ENCODE assay signal across 22 cellular contexts in the genomic region with DNA sequence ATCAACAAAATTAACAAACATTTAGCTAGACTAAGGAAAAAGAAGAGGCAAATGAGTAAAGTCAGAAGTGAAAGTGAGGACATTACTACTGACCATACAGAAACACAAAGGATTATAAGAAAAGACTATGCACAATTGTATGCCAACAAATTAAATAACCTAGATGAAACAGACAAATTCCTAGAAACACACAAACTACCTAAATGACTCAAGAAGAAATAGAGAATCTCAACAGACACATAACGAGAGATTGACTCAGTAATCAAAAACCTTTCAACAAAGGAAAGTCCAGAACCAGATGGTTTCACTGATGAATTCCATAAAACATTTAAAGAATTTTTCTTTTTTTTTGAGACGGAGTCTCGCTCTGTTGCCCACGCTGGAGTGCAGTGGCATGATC. TPM values are rescaled to one million over a fixed set of nuclear protein-coding genes. Genes with fewer than 3 reads are reported as not detected.
A peak's percentile ranks its signal among the peaks of the same experiment; 100 is the strongest.
DNase-seq lines count a peak whose midpoint lies in the region; ATAC-seq and TF ChIP-seq lines count a peak whose summit lies in the region.
"Had no signal": no experiment of that assay in that cellular context is flagged by ENCODE, and none has a peak within 500 bp of the region (broad histone marks: within the 10 kb centered on the region; RNA-seq: fewer than 3 reads in every experiment).

No MANE protein-coding gene starts in this region.

- no peaks in the 10 kb centered on the region for H4K20me1 ChIP-seq in GM23248 (ENCODE audit: insufficient read depth)

- no peak overlapping the region for H3K9ac ChIP-seq in GM23248
- H3K9ac ChIP-seq: KMS-11 had no signal

- H3F3A ChIP-seq in GM23248 (ENCODE audit: insufficient read depth) = peaks cover 10% of the 10 kb centered on the region; the same call in 1 of the 2 replicates

- no peak overlapping the region for H3K4me2 ChIP-seq in GM23248 (ENCODE audit: unreplicated experiment)
- H3K4me2 ChIP-seq: KMS-11 had no signal

- H3K9me3 Mint-ChIP-seq in activated CD8-positive, alpha-beta memory T cell treated with anti-CD3 and anti-CD28 coated beads, Interleukin-2, amount 10 ng/mL, durations not matched to agents 7 days and 5 days (ENCODE audit: low read depth) = peaks cover 4% of the 10 kb centered on the region
- H3K9me3 Mint-ChIP-seq in activated T-helper 17 cell treated with anti-CD3 and anti-CD28 coated beads, Interleukin-2, amount 50 U/mL, for 72 hours = peaks cover 10% of the 10 kb centered on the region
- H3K9me3 Mint-ChIP-seq in stimulated activated effector memory CD8-positive, alpha-beta T cell treated with anti-CD3 and anti-CD28 coated beads, Interleukin-12 subunit alpha, Interleukin-12 subunit beta, amount 100 ng/mL, for 72 hours = peaks cover 9% of the 10 kb centered on the region
- H3K9me3 Mint-ChIP-seq in progenitor cell of endocrine pancreas (ENCODE audit: low read depth) = peaks cover 15% of the 10 kb centered on the region

- no peak overlapping the region for H3K4me3 Mint-ChIP-seq in activated CD8-positive, alpha-beta memory T cell treated with anti-CD3 and anti-CD28 coated beads, Interleukin-2, amount 10 ng/mL, durations not matched to agents 7 days and 5 days
- peak overlapping the region; percentile 2 for H3K4me3 Mint-ChIP-seq in activated T-helper 17 cell treated with anti-CD3 and anti-CD28 coated beads, Interleukin-2, amount 50 U/mL, for 72 hours
- H3K4me3 Mint-ChIP-seq in stimulated activated effector memory CD8-positive, alpha-beta T cell treated with anti-CD3 and anti-CD28 coated beads, Interleukin-12 subunit alpha, Interleukin-12 subunit beta, amount 100 ng/mL, for 72 hours = no peak overlapping the region
- H3K4me3 Mint-ChIP-seq in progenitor cell of endocrine pancreas (ENCODE audit: low read depth) = no peak overlapping the region

- no peaks in the 10 kb centered on the region for H3K79me2 ChIP-seq in GM23248 (ENCODE audit: insufficient read depth)

- H3K9me3 ChIP-seq in GM23248 (ENCODE audit: low read depth) = no peaks in the 10 kb centered on the region

- H3K27me3 ChIP-seq in GM23248 (replicated peaks; ENCODE audit: insufficient read depth) = no peaks in the 10 kb centered on the region
- H3K27me3 ChIP-seq: SJCRH30 had no signal

- H3K36me3 ChIP-seq in GM23248 (ENCODE audit: low read depth) = no peaks in the 10 kb centered on the region
- H3K36me3 ChIP-seq: SJCRH30 had no signal

- H3K27ac Mint-ChIP-seq in activated CD8-positive, alpha-beta memory T cell treated with anti-CD3 and anti-CD28 coated beads, Interleukin-2, amount 10 ng/mL, durations not matched to agents 7 days and 5 days = no peak overlapping the region
- peak overlapping the region; percentile 41 for H3K27ac Mint-ChIP-seq in activated T-helper 17 cell treated with anti-CD3 and anti-CD28 coated beads, Interleukin-2, amount 50 U/mL, for 72 hours
- H3K27ac Mint-ChIP-seq in stimulated activated effector memory CD8-positive, alpha-beta T cell treated with anti-CD3 and anti-CD28 coated beads, Interleukin-12 subunit alpha, Interleukin-12 subunit beta, amount 100 ng/mL, for 72 hours = no peak overlapping the region
- H3K27ac Mint-ChIP-seq in progenitor cell of endocrine pancreas = no peak overlapping the region

- no peaks in the 10 kb centered on the region for H3K27me3 Mint-ChIP-seq in activated CD8-positive, alpha-beta memory T cell treated with anti-CD3 and anti-CD28 coated beads, Interleukin-2, amount 10 ng/mL, durations not matched to agents 7 days and 5 days
- no peaks in the 10 kb centered on the region for H3K27me3 Mint-ChIP-seq in activated T-helper 17 cell treated with anti-CD3 and anti-CD28 coated beads, Interleukin-2, amount 50 U/mL, for 72 hours
- no peaks in the 10 kb centered on the region for H3K27me3 Mint-ChIP-seq in progenitor cell of endocrine pancreas

- no peak overlapping the region for H3K4me3 ChIP-seq in GM23248
- H3K4me3 ChIP-seq: SJCRH30 had no signal

- no peak for DNase-seq in activated CD8-positive, alpha-beta memory T cell treated with anti-CD3 and anti-CD28 coated beads, Interleukin-2, amount 10 ng/mL, durations not matched to agents 7 days and 5 days
- no peak for DNase-seq in activated CD8-positive, alpha-beta memory T cell treated with anti-CD3 and anti-CD28 coated beads, Interleukin-2, amount 50 U/mL, for 4 hours
- peak; percentile 25 for DNase-seq in GM23248
- no peak for DNase-seq in stimulated activated effector memory CD8-positive, alpha-beta T cell treated with anti-CD3 and anti-CD28 coated beads, Interleukin-12 subunit alpha, Interleukin-12 subunit beta, amount 100 ng/mL, for 72 hours (ENCODE audit: low spot score in 2 of 2)
- no peak for DNase-seq in NCI-H1092 (lab: John Stamatoyannopoulos, UW)
- no peak for DNase-seq in NCI-H187 treated with DMSO at 0.1 percent for 48 hours (lab: John Stamatoyannopoulos, UW)
- DNase-seq in progenitor cell of endocrine pancreas (ENCODE audit: low spot score, unreplicated experiment) = no peak
- DNase-seq: 8988T, AML-193, DMS53, EL, GF-D8, IMR-90, NCI-H1105 treated with DMSO at 0.1 percent for 48 hours, NCI-H2081, NCI-H2171, NCI-H524 treated with DMSO at 0.1 percent for 48 hours, SJCRH30 had no signal

- peak; percentile 16 for ATAC-seq in activated CD8-positive, alpha-beta memory T cell treated with anti-CD3 and anti-CD28 coated beads, Interleukin-2, amount 10 ng/mL, durations not matched to agents 7 days and 5 days
- ATAC-seq in activated T-helper 17 cell treated with anti-CD3 and anti-CD28 coated beads, Interleukin-2, amount 50 U/mL, for 72 hours (replicated peaks) = peak; percentile 90
- peak; percentile 88 for ATAC-seq in stimulated activated effector memory CD8-positive, alpha-beta T cell treated with anti-CD3 and anti-CD28 coated beads, Interleukin-12 subunit alpha, Interleukin-12 subunit beta, amount 100 ng/mL, for 72 hours
- ATAC-seq: HCT116 had no signal

- no peak overlapping the region for H3K27ac ChIP-seq in GM23248
- H3K27ac ChIP-seq: C4-2B, KMS-11, SJCRH30 had no signal

- no peak overlapping the region for H2AFZ ChIP-seq in GM23248

- no peaks in the 10 kb centered on the region for H3K4me1 ChIP-seq in GM23248 (ENCODE audit: insufficient read depth)
- H3K4me1 ChIP-seq: SJCRH30 had no signal

- peaks cover 7% of the 10 kb centered on the region for H3K36me3 Mint-ChIP-seq in activated CD8-positive, alpha-beta memory T cell treated with anti-CD3 and anti-CD28 coated beads, Interleukin-2, amount 10 ng/mL, durations not matched to agents 7 days and 5 days
- no peaks in the 10 kb centered on the region for H3K36me3 Mint-ChIP-seq in activated T-helper 17 cell treated with anti-CD3 and anti-CD28 coated beads, Interleukin-2, amount 50 U/mL, for 72 hours (ENCODE audit: low read depth)
- H3K36me3 Mint-ChIP-seq in stimulated activated effector memory CD8-positive, alpha-beta T cell treated with anti-CD3 and anti-CD28 coated beads, Interleukin-12 subunit alpha, Interleukin-12 subunit beta, amount 100 ng/mL, for 72 hours = no peaks in the 10 kb centered on the region
- peaks cover 6% of the 10 kb centered on the region for H3K36me3 Mint-ChIP-seq in progenitor cell of endocrine pancreas (ENCODE audit: insufficient read depth)

- TF ChIP-seq CTCF in progenitor cell of endocrine pancreas (IDR thresholded peaks at IDR 0.05; ENCODE audit: unreplicated experiment) = no peak

- H3K9me2 ChIP-seq in GM23248 (ENCODE audit: insufficient read depth) = no peaks in the 10 kb centered on the region

- in situ Hi-C loops in GM23248 (cut with MboI) = no loop called here

- CTCF ChIA-PET in activated CD8-positive, alpha-beta memory T cell treated with anti-CD3 and anti-CD28 coated beads, Interleukin-2, amount 10 ng/mL, durations not matched to agents 7 days and 5 days (lab: Charles Lee) = interaction anchor here (1.4 kb wide), 1 partner anchor 146 kb away, joined by 3 read pairs; no protein-coding TSS in a partner anchor

- WGBS in GM23248 (ENCODE audit: low coverage in 1 of 2, low lambda C conversion rate in 2 of 2, missing lambda C conversion rate in 2 of 2), 2 experiments = 0 to 8% methylated on average over 4 of the region's 4 CpGs

- H3K4me1 Mint-ChIP-seq in activated CD8-positive, alpha-beta memory T cell treated with anti-CD3 and anti-CD28 coated beads, Interleukin-2, amount 10 ng/mL, durations not matched to agents 7 days and 5 days = peaks cover 10% of the 10 kb centered on the region
- peaks cover 9% of the 10 kb centered on the region for H3K4me1 Mint-ChIP-seq in activated T-helper 17 cell treated with anti-CD3 and anti-CD28 coated beads, Interleukin-2, amount 50 U/mL, for 72 hours
- peaks cover 15% of the 10 kb centered on the region for H3K4me1 Mint-ChIP-seq in stimulated activated effector memory CD8-positive, alpha-beta T cell treated with anti-CD3 and anti-CD28 coated beads, Interleukin-12 subunit alpha, Interleukin-12 subunit beta, amount 100 ng/mL, for 72 hours
- peaks cover 6% of the 10 kb centered on the region for H3K4me1 Mint-ChIP-seq in progenitor cell of endocrine pancreas (ENCODE audit: low read depth)

RNA-seq across cellular contexts. Expression of a gene that starts 35.7 kb away (rescaled TPM):
- not detected for total RNA-seq in activated CD8-positive, alpha-beta memory T cell treated with anti-CD3 and anti-CD28 coated beads, Interleukin-2, amount 10 ng/mL, durations not matched to agents 7 days and 5 days
- not detected in 2 replicates for total RNA-seq in GM23248 (2014; rRNA removed; shearing (Covaris generic))
- 0.11 TPM in 1 of 2 replicates, not detected in the other for polyA plus RNA-seq in GM23248 (2016; fragmentation: Nextera tagmentation; extraction: Ambion mirVana)
- total RNA-seq in activated T-helper 17 cell treated with anti-CD3 and anti-CD28 coated beads, Interleukin-2, amount 50 U/mL, for 72 hours = under 1 TPM; 0.56 to 0.58 TPM
- 0.75 and 0.77 TPM in 2 replicates for total RNA-seq in progenitor cell of endocrine pancreas

RNA-seq across cellular contexts. Expression of a gene that starts 47.2 kb away (rescaled TPM):
- 10 to 100 TPM; 13.3 to 19.1 TPM for total RNA-seq in activated CD8-positive, alpha-beta memory T cell treated with anti-CD3 and anti-CD28 coated beads, Interleukin-2, amount 10 ng/mL, durations not matched to agents 7 days and 5 days
- total RNA-seq in GM23248 (2014; rRNA removed; shearing (Covaris generic)) = 4.6 and 7.9 TPM in 2 replicates
- polyA plus RNA-seq in GM23248 (2016; fragmentation: Nextera tagmentation; extraction: Ambion mirVana) = 17.4 and 17.6 TPM in 2 replicates
- total RNA-seq in activated T-helper 17 cell treated with anti-CD3 and anti-CD28 coated beads, Interleukin-2, amount 50 U/mL, for 72 hours = 10 to 100 TPM; 15.6 to 21.3 TPM
- total RNA-seq in progenitor cell of endocrine pancreas = 17.2 and 17.8 TPM in 2 replicates

Comparison
In these comparisons a context has a peak if more than half of its experiments do, and no peak if none do; other contexts are left out.
1. ATAC-seq: peak in every context shown above with its lines; median percentile 90 in activated T-helper 17 cell treated with anti-CD3 and anti-CD28 coated beads, Interleukin-2, amount 50 U/mL, for 72 hours; 88 in stimulated activated effector memory CD8-positive, alpha-beta T cell treated with anti-CD3 and anti-CD28 coated beads, Interleukin-12 subunit alpha, Interleukin-12 subunit beta, amount 100 ng/mL, for 72 hours; 16 in activated CD8-positive, alpha-beta memory T cell treated with anti-CD3 and anti-CD28 coated beads, Interleukin-2, amount 10 ng/mL, durations not matched to agents 7 days and 5 days.